ENCODE assay signal across 25 cellular contexts in the genomic region with DNA sequence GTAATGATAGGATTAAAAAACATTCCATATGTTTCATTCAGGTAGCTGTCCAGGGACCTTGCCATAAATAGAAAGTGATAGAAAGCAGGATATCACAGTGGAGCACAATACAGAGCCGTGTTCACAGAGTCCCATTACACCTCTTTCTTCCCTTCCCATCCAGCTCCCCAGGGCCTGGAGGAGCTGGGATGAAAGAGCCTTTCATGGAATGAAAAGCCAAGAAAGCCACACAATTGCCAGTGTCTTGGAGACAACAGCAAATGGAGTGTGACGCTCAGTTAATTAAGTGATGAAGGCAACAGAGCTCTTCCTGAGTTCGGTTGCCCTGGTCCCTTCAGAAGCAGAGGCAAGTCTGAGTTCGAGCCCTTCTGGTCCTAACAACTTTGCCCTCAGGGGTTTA.
"Had no signal": no experiment of that assay in that cellular context is flagged by ENCODE, and none has a peak within 500 bp of the region (broad histone marks: within the 10 kb centered on the region; RNA-seq: fewer than 3 reads in every experiment).

No MANE protein-coding gene starts in this region.

- FAIRE-seq: astrocyte, TTC549 had no signal

- H3K36me3 ChIP-seq: brain microvascular endothelial cell, Peyer's patch, SJSA1 had no signal

- H3K9me3 ChIP-seq: Peyer's patch, SJSA1 had no signal

- H3K4me3 ChIP-seq: Peyer's patch, SJSA1 had no signal

- H3K4me1 ChIP-seq: Peyer's patch, SJSA1 had no signal

- DNase-seq: activated B cell treated with CpG ODN at 0.5 μM for 24 hours; activated CD4-positive, alpha-beta T cell treated with anti-CD3 and anti-CD28 coated beads for 1 hour; activated CD4-positive, alpha-beta T cell treated with anti-CD3 and anti-CD28 coated beads, Interleukin-2, amount 10 ng/mL, durations not matched to agents 24 days and 14 days; activated CD4-positive, alpha-beta T cell treated with anti-CD3 and anti-CD28 coated beads, Interleukin-2, amount 50 U/mL, for 48 hours; activated CD8-positive, alpha-beta memory T cell treated with anti-CD3 and anti-CD28 coated beads, Interleukin-2, amount 10 ng/mL, durations not matched to agents 7 days and 5 days; activated effector memory CD4-positive, alpha-beta T cell treated with Interleukin-2 at 50 U/mL for 16 hours; activated naive CD4-positive, alpha-beta T cell treated with Interleukin-2 at 50 U/mL for 16 hours; activated naive CD8-positive, alpha-beta T cell treated with anti-CD3 and anti-CD28 coated beads, Interleukin-2, amount 50 U/mL, for 24 hours; activated T-cell treated with anti-CD3 and anti-CD28 coated beads, Interleukin-2, amount 50 U/mL, for 24 hours; brain microvascular endothelial cell; caudate nucleus; IMR-90; Kasumi-1; KBM-7; NCI-H1048; NCI-H2029; NCI-H2107; NCI-H510A treated with DMSO at 0.1 percent for 48 hours; Peyer's patch; SHP77; T-helper 17 cell; T-helper 9 cell had no signal

- H3K27ac ChIP-seq: brain microvascular endothelial cell, Peyer's patch, SJSA1 had no signal

- H3K27me3 ChIP-seq: brain microvascular endothelial cell, Peyer's patch, SJSA1 had no signal
